2 cellular contexts compared by ENCODE assay signal in genomic region chr19:12639901-12640613, GRCh38.
TF ChIP-seq lines count a peak whose summit lies in the region.

No MANE protein-coding gene starts in this region.

TF ChIP-seq in HCT116, 20 proteins besides CTCF, POLR2A, EP300 and RAD21:
- TF ChIP-seq ZBTB33 (IDR thresholded peaks at IDR 0.05; ENCODE audit: extremely low read depth, insufficient replicate concordance, low read length) = no peak
- no peak for TF ChIP-seq ZFX (IDR thresholded peaks at IDR 0.05)
- TF ChIP-seq CEBPB (IDR thresholded peaks at IDR 0.05; ENCODE audit: low read depth) = no peak
TF ChIP-seq in HCT116: peak in this region for 0.

TF ChIP-seq in endothelial cell of umbilical vein, 7 proteins besides CTCF, POLR2A, EP300 and RAD21:
- peak; percentile 51 for TF ChIP-seq MYC (IDR thresholded peaks at IDR 0.05; ENCODE audit: low read depth, low read length)
- TF ChIP-seq JUN (IDR thresholded peaks at IDR 0.05; ENCODE audit: borderline replicate concordance, insufficient read depth, insufficient read length, low read depth) = no peak
